Comparison of ENCODE assay signal across 10 cellular contexts in genomic region chr15:57962887-57963286, GRCh38.
"Had no signal": no experiment of that assay in that cellular context is flagged by ENCODE, and none has a peak within 500 bp of the region (broad histone marks: within the 10 kb centered on the region; RNA-seq: fewer than 3 reads in every experiment).

No MANE protein-coding gene starts in this region.

- H3K27ac ChIP-seq: spleen had no signal

- ATAC-seq: sciatic nerve; stimulated activated memory B cell treated with anti-CD40 and anti-IgM and Interleukin-4, amounts not matched to agents 10 μg/mL and 1 μg/mL and 100 μg/mL, for 72 hours had no signal

- FAIRE-seq: TTC549 had no signal

- H3K27me3 ChIP-seq: spleen had no signal

- H3K4me1 ChIP-seq: spleen had no signal

- DNase-seq: activated B cell treated with CpG ODN at 0.5 μM for 24 hours; activated CD4-positive, alpha-beta T cell treated with anti-CD3 and anti-CD28 coated beads, Interleukin-2, amount 50 U/mL, for 1 hour; activated naive CD4-positive, alpha-beta T cell treated with anti-CD3 and anti-CD28 coated beads, Interleukin-2, amount 10 ng/mL, durations not matched to agents 7 days and 5 days; foreskin fibroblast; spleen; stimulated activated CD4-positive, alpha-beta T cell treated with anti-CD3 and anti-CD28 coated beads, Interleukin-1b, Interleukin-23, amount 100 ng/mL, for 48 hours; trophoblast cell had no signal
